ENCODE assay signal across 8 cellular contexts in the genomic region with DNA sequence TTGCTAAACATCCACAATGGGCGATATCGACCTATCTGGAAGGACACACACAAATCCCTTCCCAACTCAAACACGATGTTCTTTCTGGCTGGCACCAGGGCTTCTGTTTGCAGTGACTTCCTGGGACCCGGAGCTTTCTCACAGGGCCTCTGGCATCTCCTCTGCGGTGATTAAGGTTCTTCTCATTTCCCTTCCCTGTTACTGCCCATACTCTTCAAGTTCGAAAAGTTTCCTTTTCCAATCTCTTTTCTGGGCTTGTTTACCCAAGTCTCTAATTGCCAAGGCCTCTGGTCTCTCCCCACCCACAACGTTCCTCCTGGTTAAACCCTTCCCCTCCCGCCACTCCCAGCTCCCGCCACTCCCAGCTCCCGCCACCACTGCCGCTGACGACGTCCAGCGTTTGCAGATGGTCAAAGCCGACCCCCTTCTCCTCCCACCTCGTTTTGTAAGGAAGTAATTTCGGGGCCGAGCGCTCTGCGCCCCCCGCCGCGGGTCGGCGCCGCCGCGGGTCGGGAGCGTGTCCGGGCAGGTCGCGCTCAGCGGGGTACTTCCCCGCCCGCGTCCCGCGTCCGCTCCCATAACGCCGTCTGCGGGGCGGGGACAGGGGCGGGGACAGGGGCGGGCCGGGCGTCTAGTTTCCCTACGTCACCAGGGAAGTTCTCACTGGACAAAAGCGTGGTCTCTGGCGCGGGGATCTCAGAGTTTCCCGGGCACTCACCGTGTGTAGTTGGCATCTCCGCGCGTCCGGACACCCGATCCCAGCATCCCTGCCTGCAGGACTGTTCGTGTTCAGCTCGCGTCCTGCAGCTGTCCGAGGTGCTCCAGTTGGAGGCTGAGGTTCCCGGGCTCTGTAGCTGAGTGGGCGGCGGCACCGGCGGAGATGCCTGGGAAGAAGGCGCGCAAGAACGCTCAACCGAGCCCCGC. TPM values are rescaled to one million over a fixed set of nuclear protein-coding genes. Genes with fewer than 3 reads are reported as not detected.
DNase-seq lines count a peak whose midpoint lies in the region; ATAC-seq and TF ChIP-seq lines count a peak whose summit lies in the region.

Gene PMAIP1, plus strand, starts transcription at position 699 of the 924 bp plus-strand sequence. Its CDS starts 182 bp downstream, at position 881.

- peak within 1 kb of the TSS; percentile 12 for H3K27ac ChIP-seq in caudate nucleus (ENCODE audit: low read depth, low read length)

- no peak for TF ChIP-seq CTCF in AG09319 (IDR thresholded peaks at IDR 0.05; ENCODE audit: low read depth, low read length)
- TF ChIP-seq CTCF in kidney epithelial cell (IDR thresholded peaks at IDR 0.05; ENCODE audit: insufficient read depth, low read length, poor library complexity, severe bottlenecking), result no peak

- H3K36me3 ChIP-seq in kidney epithelial cell (ENCODE audit: control insufficient read depth, insufficient read depth, low read length), result no peaks in the 10 kb centered on the region

- DNase-seq in AG09319 (ENCODE audit: extremely low read depth, low read depth), result peak; percentile 90
- DNase-seq in NCI-H446 (lab: John Stamatoyannopoulos, UW), result peak; percentile 90 to 96
- peak; percentile 67 to 88 (median 80) for DNase-seq in activated CD4-positive, CD25-positive, alpha-beta regulatory T cell (lab: John Stamatoyannopoulos, UW)
- peak in 45 of 61 donors; percentile 2 to 59 (median 20) for DNase-seq in caudate nucleus (lab: John Stamatoyannopoulos, UW)
- DNase-seq in kidney epithelial cell (ENCODE audit: low read depth), result no peak
- DNase-seq in stimulated activated CD4-positive, alpha-beta T cell treated with anti-CD3 and anti-CD28 coated beads, Interleukin-1b, Interleukin-23, amount 100 ng/mL, for 1 hour (ENCODE audit: low read depth in 2 of 2), result peak; percentile 54 to 85

- no peaks in the 10 kb centered on the region for H3K27me3 ChIP-seq in kidney epithelial cell (ENCODE audit: control insufficient read depth, insufficient read depth, low read length)

- peak within 1 kb of the TSS; percentile 64 for H3K4me3 ChIP-seq in kidney epithelial cell (ENCODE audit: low read depth, low read length)

- peak; percentile 57 for ATAC-seq in GM19043 (IDR thresholded peaks at IDR 0.05; ENCODE audit: low read depth, unreplicated experiment)
- peak; percentile 56 for ATAC-seq in HG03342 (IDR thresholded peaks at IDR 0.05; ENCODE audit: unreplicated experiment)

RNA-seq across cellular contexts. Expression of gene PMAIP1, which starts in this region (rescaled TPM):
- 65.2 and 73.9 TPM in 2 replicates for total RNA-seq in kidney epithelial cell
